8 cellular contexts compared by ENCODE assay signal in genomic region chr12:56118688-56119045, GRCh38. TPM values are rescaled to one million over a fixed set of nuclear protein-coding genes. Genes with fewer than 3 reads are reported as not detected.
DNase-seq lines count a peak whose midpoint lies in the region; ATAC-seq, FAIRE-seq and TF ChIP-seq lines count a peak whose summit lies in the region.

No MANE protein-coding gene starts in this region.

- peak overlapping the region; percentile 92 to 99 (median 99) for H3K27ac Mint-ChIP-seq in brain

- peak overlapping the region; percentile 72 for H3K9ac ChIP-seq in mucosa of stomach (ENCODE audit: low read length)

- peak overlapping the region; percentile 92 to 100 (median 99) for H3K4me3 Mint-ChIP-seq in brain

- peaks cover 13% of the 10 kb centered on the region for H3K4me1 ChIP-seq in mucosa of stomach (ENCODE audit: control insufficient read depth, insufficient read depth, low read length)

- peaks cover 55% of the 10 kb centered on the region for H3K4me1 Mint-ChIP-seq in brain

- H3K36me3 ChIP-seq in mucosa of stomach (ENCODE audit: control insufficient read depth, insufficient read depth, low read length): no peaks in the 10 kb centered on the region

- peaks cover 33% of the 10 kb centered on the region for H3K36me3 Mint-ChIP-seq in brain

- no peaks in the 10 kb centered on the region for H3K9me3 ChIP-seq in mucosa of stomach (ENCODE audit: control insufficient read depth, low read length)

- TF ChIP-seq CTCF in brain (conservative IDR thresholded peaks at IDR 0.05): no peak

- peaks cover 0 to 8% (median 0%) of the 10 kb centered on the region in 5 experiments for H3K9me3 Mint-ChIP-seq in brain

- no peak for FAIRE-seq in GM12892 (lab: Jason Lieb, UNC)

- ATAC-seq in HG03432 (IDR thresholded peaks at IDR 0.05; ENCODE audit: unreplicated experiment) (peak; percentile 1), HG03565 (IDR thresholded peaks at IDR 0.05; ENCODE audit: unreplicated experiment) (no peak)

- DNase-seq in GM12892 (ENCODE audit: insufficient read length): peak; percentile 28
- no peak for DNase-seq in SKM-1 (lab: John Stamatoyannopoulos, UW; ENCODE audit: unreplicated experiment)
- DNase-seq in NCI-H2196 (lab: John Stamatoyannopoulos, UW; ENCODE audit: unreplicated experiment): no peak
- DNase-seq in cerebellum (ENCODE audit: low spot score): no peak

- peaks cover 26% of the 10 kb centered on the region for H3K27me3 Mint-ChIP-seq in brain

- TF ChIP-seq POLR2A in GM12892 (IDR thresholded peaks at IDR 0.05; ENCODE audit: low read depth, low read length): no peak

- peak overlapping the region; percentile 51 for H3K4me3 ChIP-seq in mucosa of stomach (ENCODE audit: low read length)

- no peaks in the 10 kb centered on the region for H3K27me3 ChIP-seq in mucosa of stomach (ENCODE audit: control insufficient read depth, insufficient read depth, low read length)

RNA-seq across cellular contexts. Expression of gene ZC3H10, which starts 0.6 kb away (rescaled TPM):
- polyA plus RNA-seq in GM12892 (2012; ENCODE audit: missing spikeins): 2.7 TPM
- polyA plus RNA-seq in brain (ENCODE audit: insufficient read depth, low read depth, low replicate concordance): 4.0 TPM
- 9.4 TPM for total RNA-seq in cerebellum

RNA-seq across cellular contexts. Expression of gene RPL41, which starts 2.2 kb away (rescaled TPM):
- polyA plus RNA-seq in GM12892 (2012; ENCODE audit: missing spikeins): 8,175 TPM
- 3,587 TPM for polyA plus RNA-seq in brain (ENCODE audit: insufficient read depth, low read depth, low replicate concordance)
- 763 TPM for total RNA-seq in cerebellum

RNA-seq across cellular contexts. Expression of gene ESYT1, which starts 9.4 kb away (rescaled TPM):
- 54.4 TPM for polyA plus RNA-seq in GM12892 (2012; ENCODE audit: missing spikeins)
- polyA plus RNA-seq in brain (ENCODE audit: insufficient read depth, low read depth, low replicate concordance): 132 TPM
- total RNA-seq in cerebellum: 32.2 TPM

RNA-seq across cellular contexts. Expression of gene PA2G4, which starts 14.3 kb away (rescaled TPM):
- 276 TPM for polyA plus RNA-seq in GM12892 (2012; ENCODE audit: missing spikeins)
- polyA plus RNA-seq in brain (ENCODE audit: insufficient read depth, low read depth, low replicate concordance): 169 TPM
- total RNA-seq in cerebellum: 51.6 TPM

RNA-seq across cellular contexts. Expression of gene MYL6B, which starts 33.7 kb away (rescaled TPM):
- 105 TPM for polyA plus RNA-seq in GM12892 (2012; ENCODE audit: missing spikeins)
- 271 TPM for polyA plus RNA-seq in brain (ENCODE audit: insufficient read depth, low read depth, low replicate concordance)
- total RNA-seq in cerebellum: 39.5 TPM
